In the genomic region with DNA sequence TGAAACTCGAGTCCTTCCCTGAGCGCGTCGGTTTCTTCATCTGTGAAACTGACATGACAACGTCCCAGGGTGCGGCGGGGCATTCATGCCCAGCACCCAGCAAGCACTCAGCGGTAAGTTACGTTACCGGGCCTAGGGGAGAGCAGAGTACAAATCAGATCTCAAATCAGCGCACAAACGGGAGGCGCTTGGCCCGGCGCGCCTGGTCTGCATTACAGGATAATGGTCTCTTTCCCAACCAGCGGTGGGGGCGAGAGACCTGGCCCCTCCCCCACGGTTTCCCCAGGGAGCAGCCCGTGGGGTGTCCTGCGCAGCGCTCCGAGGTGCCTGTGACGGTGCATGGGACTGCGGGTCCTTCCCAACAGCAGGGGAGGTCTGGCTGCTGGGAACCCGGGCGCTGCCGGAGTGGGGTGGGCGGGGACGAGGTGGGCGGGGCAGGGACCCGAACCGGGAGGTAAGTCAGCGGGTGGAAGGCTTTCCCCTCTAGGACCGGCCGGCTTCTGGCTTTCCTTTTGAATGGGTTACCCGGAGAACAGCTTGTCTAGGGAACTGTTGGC, we compare ENCODE assay signal across 8 cellular contexts. TPM values are rescaled to one million over a fixed set of nuclear protein-coding genes. Genes with fewer than 3 reads are reported as not detected.
DNase-seq lines count a peak whose midpoint lies in the region; ATAC-seq, FAIRE-seq and TF ChIP-seq lines count a peak whose summit lies in the region.

No MANE protein-coding gene starts in this region.

- H3K4me1 ChIP-seq in CD4-positive, alpha-beta memory T cell (ENCODE audit: insufficient read depth, low read length), result peaks cover 24% of the 10 kb centered on the region
- H3K4me1 ChIP-seq in H1 (replicated peaks in 1 of 4; ENCODE audit: control insufficient read depth in 3 of 4, insufficient read depth in 4 of 4, low read length in 3 of 4) (peaks cover 3 to 15% (median 8%) of the 10 kb centered on the region in 4 experiments), muscle layer of colon (ENCODE audit: insufficient read depth, low read length) (peaks cover 53% of the 10 kb centered on the region)

- H3K79me1 ChIP-seq in H1 (ENCODE audit: low read depth, low read length), result peaks cover 3% of the 10 kb centered on the region; the same call in 1 of the 2 replicates

- peaks cover 8 to 40% (median 22%) of the 10 kb centered on the region in 4 donors for H3K4me1 Mint-ChIP-seq in CD4-positive, alpha-beta memory T cell

- POLR2A ChIA-PET in CD4-positive, alpha-beta memory T cell (lab: Charles Lee; ENCODE audit: partially characterized antibody), result no interaction called here
- POLR2A ChIA-PET in H1 (lab: Charles Lee; ENCODE audit: partially characterized antibody), result interaction anchor here (0.6 kb wide), 1 partner anchor 8 kb away, joined by 5 read pairs; no protein-coding TSS in a partner anchor

- H3K23ac ChIP-seq in H1 (ENCODE audit: insufficient read length), result no peak overlapping the region

- no peak overlapping the region for H3K27ac ChIP-seq in CD4-positive, alpha-beta memory T cell (ENCODE audit: low read depth, low read length)
- no peak overlapping the region for H3K27ac ChIP-seq in H1 (ENCODE audit: low read depth, low read length)
- peak overlapping the region; percentile 95 for H3K27ac ChIP-seq in muscle layer of colon (ENCODE audit: low read depth, low read length)

- no peak for FAIRE-seq in H1 (lab: Jason Lieb, UNC)

- peak overlapping the region; percentile 32; the same call in 1 of the 2 replicates for H3K18ac ChIP-seq in H1 (ENCODE audit: extremely low read depth, low read length)

- no peak overlapping the region for H2BK5ac ChIP-seq in H1 (ENCODE audit: low read depth, low read length)

- no peak overlapping the region for H3K14ac ChIP-seq in H1 (ENCODE audit: insufficient read length)

- H2BK20ac ChIP-seq in H1 (ENCODE audit: low read length), result no peak overlapping the region

- no peak overlapping the region for H4K91ac ChIP-seq in H1 (replicated peaks; ENCODE audit: insufficient read length, low read length)

- H3K27ac Mint-ChIP-seq in CD4-positive, alpha-beta memory T cell, result no peak overlapping the region

- H3K27me3 ChIP-seq in CD4-positive, alpha-beta memory T cell (ENCODE audit: insufficient read depth, low read length), result peaks cover 12% of the 10 kb centered on the region
- H3K27me3 ChIP-seq in H1 (replicated peaks in 1 of 4; ENCODE audit: control insufficient read depth in 3 of 4, extremely low read depth in 1 of 4, insufficient read depth in 3 of 4, low read length in 3 of 4), result peaks cover 0 to 23% (median 10%) of the 10 kb centered on the region in 4 experiments; a peak in 6 of 7 replicates
- H3K27me3 ChIP-seq in muscle layer of colon (ENCODE audit: control insufficient read depth in 1 of 2, insufficient read depth in 2 of 2, low read length in 2 of 2), result no peaks in the 10 kb centered on the region

- peaks cover 0 to 31% of the 10 kb centered on the region in 2 experiments; a peak in 3 of 4 replicates for H3K79me2 ChIP-seq in H1 (ENCODE audit: control insufficient read depth in 1 of 2, insufficient read depth in 2 of 2, low read length in 2 of 2)

- no peak for TF ChIP-seq EP300 in H1 (IDR thresholded peaks at IDR 0.05; ENCODE audit: borderline replicate concordance in 1 of 2, low read depth in 2 of 2, low read length in 2 of 2)

- intact Hi-C loops in CD4-positive, alpha-beta memory T cell (cut with micrococcal nuclease), result no loop called here

- no peak overlapping the region for H2BK12ac ChIP-seq in H1 (ENCODE audit: low read depth, low read length)

- H3K4ac ChIP-seq in H1 (replicated peaks; ENCODE audit: insufficient read length, low read depth, low read length), result no peak overlapping the region

- H4K5ac ChIP-seq in H1 (ENCODE audit: insufficient read length, low read depth, low read length), result no peak overlapping the region

- peak overlapping the region; percentile 22 to 85 (median 70) for H3K4me3 Mint-ChIP-seq in CD4-positive, alpha-beta memory T cell

- no peak for TF ChIP-seq POLR2A in H1 (IDR thresholded peaks at IDR 0.05; ENCODE audit: control extremely low read depth in 1 of 2, low read depth in 2 of 2, low read length in 2 of 2)

- H2AK5ac ChIP-seq in H1 (ENCODE audit: low read depth, low read length), result no peak overlapping the region

- no peaks in the 10 kb centered on the region for H3K36me3 ChIP-seq in CD4-positive, alpha-beta memory T cell (ENCODE audit: insufficient read depth, low read length)
- H3K36me3 ChIP-seq in H1 (ENCODE audit: control insufficient read depth in 2 of 4, insufficient read depth in 4 of 4, low read length in 3 of 4), result no peaks in the 10 kb centered on the region
- no peaks in the 10 kb centered on the region for H3K36me3 ChIP-seq in muscle layer of colon (ENCODE audit: insufficient read depth, low read length)

- peak overlapping the region; percentile 84 to 87 for H3K4me2 ChIP-seq in H1 (ENCODE audit: insufficient read depth in 1 of 2, low read depth in 2 of 2, low read length in 2 of 2)

- DNase-seq in CD4-positive, alpha-beta memory T cell, result no peak
- DNase-seq in NCI-H2107 (lab: John Stamatoyannopoulos, UW), result peak; percentile 15
- DNase-seq in H1 (ENCODE audit: low read depth in 1 of 2, low spot score in 2 of 2), result peak in 1 of 2 experiments; percentile 68
- DNase-seq in HPDE6-E6E7 (ENCODE audit: extremely low spot score), result no peak
- DNase-seq in NK-92 treated with Interleukin-12 subunit alpha and Interleukin-12 subunit beta, amount 100 ng/mL, for 24 hours (lab: John Stamatoyannopoulos, UW), result no peak

- H3K36me3 Mint-ChIP-seq in CD4-positive, alpha-beta memory T cell, result peaks cover 0 to 3% of the 10 kb centered on the region in 2 donors

- no peak overlapping the region for H3K56ac ChIP-seq in H1 (replicated peaks; ENCODE audit: insufficient read length, low read depth, low read length)

- H3K9ac ChIP-seq in H1 (replicated peaks in 1 of 4; ENCODE audit: extremely low read depth in 1 of 4, low read depth in 3 of 4, low read length in 3 of 4) (no peak overlapping the region), muscle layer of colon (ENCODE audit: low read length) (peak overlapping the region; percentile 72)

- no peak for TF ChIP-seq RAD21 in H1 (IDR thresholded peaks at IDR 0.05 in 1 of 2, conservative IDR thresholded peaks at IDR 0.05 in 1 of 2; ENCODE audit: low read depth in 2 of 2, low read length in 2 of 2)

- H2AFZ ChIP-seq in H1 (ENCODE audit: low read length), result no peak overlapping the region

- CTCF ChIA-PET in CD4-positive, alpha-beta memory T cell (lab: Charles Lee; ENCODE audit: partially characterized antibody), result interaction anchor here (1.1 to 1.3 kb wide), 2 partner anchors 25 to 26 kb away, joined by 3 read pairs; no protein-coding TSS in a partner anchor
- CTCF ChIA-PET in H1 (lab: Charles Lee; ENCODE audit: partially characterized antibody), result interaction anchor here (0.6 to 6.6 kb wide), 11 partner anchors 17 to 202 kb away, joined by 3 to 83 read pairs (median 4); no protein-coding TSS in a partner anchor

- no peak for ATAC-seq in HG03159 (IDR thresholded peaks at IDR 0.05; ENCODE audit: unreplicated experiment)
- no peak for ATAC-seq in HG02981 (IDR thresholded peaks at IDR 0.05; ENCODE audit: unreplicated experiment)

- H4K8ac ChIP-seq in H1 (ENCODE audit: extremely low read depth, insufficient read depth, low read length), result no peak overlapping the region

- H3K4me3 ChIP-seq in CD4-positive, alpha-beta memory T cell (ENCODE audit: low read length in 2 of 2), result no peak overlapping the region
- H3K4me3 ChIP-seq in H1 (ENCODE audit: extremely low read depth in 1 of 4, insufficient read depth in 2 of 4, low read depth in 3 of 4, low read length in 4 of 4), result peak overlapping the region; percentile 59 to 84 (median 74)
- peak overlapping the region; percentile 35 to 70 for H3K4me3 ChIP-seq in muscle layer of colon (ENCODE audit: low read depth in 1 of 2, low read length in 2 of 2)

- H3K27me3 Mint-ChIP-seq in CD4-positive, alpha-beta memory T cell, result peaks cover 28 to 34% of the 10 kb centered on the region in 2 donors

- WGBS in H1 (ENCODE audit: extremely low coverage in 1 of 2, insufficient coverage in 1 of 2, insufficient read length in 1 of 2, insufficient replicate concordance in 2 of 2, low coverage in 1 of 2, low lambda C conversion rate in 2 of 2, missing lambda C conversion rate in 1 of 2), 2 experiments, result 4% methylated on average over 24 of the region's 37 CpGs; no CpG with 5 or more reads in 1 of the 2 experiments

- no peaks in the 10 kb centered on the region for H3K9me3 ChIP-seq in CD4-positive, alpha-beta memory T cell (ENCODE audit: control insufficient read depth in 1 of 2, low read length in 2 of 2)
- H3K9me3 ChIP-seq in H1 (ENCODE audit: insufficient read depth in 2 of 2, low read depth in 1 of 2, low read length in 1 of 2) (no peaks in the 10 kb centered on the region), muscle layer of colon (ENCODE audit: low read length) (no peaks in the 10 kb centered on the region)

- H3K9me3 Mint-ChIP-seq in CD4-positive, alpha-beta memory T cell, result peaks cover 0 to 5% (median under 1%) of the 10 kb centered on the region in 8 donors

- H2BK15ac ChIP-seq in H1 (ENCODE audit: low read length), result no peak overlapping the region

- no peak overlapping the region for H2BK120ac ChIP-seq in H1 (replicated peaks; ENCODE audit: low read depth, low read length)

- peaks cover 11% of the 10 kb centered on the region in 2 experiments for H4K20me1 ChIP-seq in H1 (replicated peaks in 1 of 2; ENCODE audit: control insufficient read depth in 1 of 2, insufficient read depth in 2 of 2, low read length in 2 of 2)

- TF ChIP-seq CTCF in H1 (IDR thresholded peaks at IDR 0.05; ENCODE audit: control extremely low read depth in 1 of 3, insufficient read depth in 1 of 3, low read depth in 1 of 3, low read length in 3 of 3), result no peak

- peaks cover 14% of the 10 kb centered on the region; the same call in 1 of the 2 replicates for H3K23me2 ChIP-seq in H1 (ENCODE audit: low read depth, low read length)

TF ChIP-seq in H1, 55 proteins besides CTCF, POLR2A, EP300 and RAD21:
- peak; percentile 80 for TF ChIP-seq SAP30 (IDR thresholded peaks at IDR 0.05; ENCODE audit: insufficient read depth, insufficient replicate concordance, low read length)
- no peak for TF ChIP-seq NRF1 (IDR thresholded peaks at IDR 0.05; ENCODE audit: low read depth, low read length)
- 0 out of 2 replicates have a peak, but pooled peaks have one; percentile 5 for TF ChIP-seq FOSL1 (IDR thresholded peaks at IDR 0.05; ENCODE audit: insufficient read depth, low read depth, low read length)
- TF ChIP-seq ASH2L (IDR thresholded peaks at IDR 0.05; ENCODE audit: low read length), result peak; percentile 9

RNA-seq across cellular contexts. Expression of a gene that starts 1.0 kb away (rescaled TPM):
- total RNA-seq in CD4-positive, alpha-beta memory T cell, result under 1 TPM; 0.47 to 0.61 TPM
- not detected for polyA plus RNA-seq in CD4-positive, alpha-beta memory T cell
- 9.1 and 9.9 TPM in 2 replicates for total RNA-seq in H1 (2021; fragmentation: NEBNext Ultra II Directional; extraction: Animal tissue kit (Norgen Biotek cat#: 25700))
- polyA plus RNA-seq in H1 (2011; rRNA removed), result 10.7 and 12.6 TPM in 2 replicates
- 11.5 TPM for polyA plus RNA-seq in H1 (2011; cell fraction: cytosol; rRNA removed)
- polyA plus RNA-seq in H1 (2011; cell fraction: nucleus; rRNA removed), result 7.3 TPM
- 7.8 to 12.5 TPM (median 10.2 TPM) in 4 replicates for polyA plus RNA-seq in H1 (2012, experiment 1 of 2)
- 11.6 TPM for polyA plus RNA-seq in H1 (2012, experiment 2 of 2)
- polyA plus RNA-seq in H1 (2013, experiment 1 of 2), result 10.4 TPM
- 13.1 TPM for polyA plus RNA-seq in H1 (2013, experiment 2 of 2)
- polyA minus RNA-seq in H1 (2011; rRNA and poly(A)+ RNA removed), result 3.4 and 3.9 TPM in 2 replicates
- polyA minus RNA-seq in H1 (2011; cell fraction: cytosol; rRNA and poly(A)+ RNA removed), result 8.4 TPM
- polyA minus RNA-seq in H1 (2011; cell fraction: nucleus; rRNA and poly(A)+ RNA removed), result 4.8 TPM

Comparison
In these comparisons a context has a peak if more than half of its experiments do, and no peak if none do; other contexts are left out.
1. H3K4me3 ChIP-seq: peak in H1 (4 of 4) and muscle layer of colon (2 of 2); none in CD4-positive, alpha-beta memory T cell (0 of 2).